Comparison of ENCODE assay signal across 8 cellular contexts in genomic region chr11:116732740-116733385, GRCh38. TPM values are rescaled to one million over a fixed set of nuclear protein-coding genes. Genes with fewer than 3 reads are reported as not detected.
DNase-seq lines count a peak whose midpoint lies in the region; ATAC-seq and TF ChIP-seq lines count a peak whose summit lies in the region.

No MANE protein-coding gene starts in this region.

- no peaks in the 10 kb centered on the region for H3K27me3 ChIP-seq in CD4-positive, alpha-beta T cell (ENCODE audit: control insufficient read depth, insufficient read depth, low read length)
- H3K27me3 ChIP-seq in testis: no peaks in the 10 kb centered on the region

- no peaks in the 10 kb centered on the region for H3K9me3 ChIP-seq in CD4-positive, alpha-beta T cell (ENCODE audit: control insufficient read depth, low read length)
- H3K9me3 ChIP-seq in testis: no peaks in the 10 kb centered on the region

- H3K4me1 Mint-ChIP-seq in CD4-positive, alpha-beta T cell (ENCODE audit: low read depth): peaks cover 7% of the 10 kb centered on the region

- intact Hi-C loops in CD4-positive, alpha-beta T cell (cut with DNase I, micrococcal nuclease): loop anchor here (1.0 to 5.0 kb wide), 4 partner anchors 104 to 494 kb away; partner anchors contain the start of gene APOA1 (in 1 of the 2)
- intact Hi-C loops in testis (cut with DNase I; ENCODE audit: low total_unique reads): no loop called here

- POLR2A ChIA-PET in CD4-positive, alpha-beta T cell (lab: Charles Lee): interaction anchor here (1.2 kb wide), 1 partner anchor 103 kb away, joined by 4 read pairs; no protein-coding TSS in a partner anchor

- H3K4me1 ChIP-seq in testis: no peaks in the 10 kb centered on the region

- no peak for TF ChIP-seq POLR2A in testis (IDR thresholded peaks at IDR 0.05)

- CTCF ChIA-PET in CD4-positive, alpha-beta T cell (lab: Charles Lee): interaction anchor here (0.6 to 1.5 kb wide), 12 partner anchors 8 to 494 kb away, joined by 3 to 11 read pairs (median 4); partner anchors contain the start of gene BUD13

- peak overlapping the region in 1 of 2 donors; percentile 14 for H3K4me3 ChIP-seq in testis

- no peaks in the 10 kb centered on the region for H3K36me3 ChIP-seq in testis (ENCODE audit: low read depth, missing control alignments)

- TF ChIP-seq CTCF in CD4-positive, alpha-beta T cell (IDR thresholded peaks at IDR 0.05): peak; percentile 83
- TF ChIP-seq CTCF in testis (IDR thresholded peaks at IDR 0.05): peak; percentile 37 to 85 (median 69)

- no peak overlapping the region for H3K27ac ChIP-seq in CD4-positive, alpha-beta T cell (ENCODE audit: low read depth, low read length)
- no peak overlapping the region for H3K27ac ChIP-seq in testis

- no peaks in the 10 kb centered on the region for H3K36me3 Mint-ChIP-seq in CD4-positive, alpha-beta T cell (ENCODE audit: low read depth)

- H3K4me3 Mint-ChIP-seq in CD4-positive, alpha-beta T cell: no peak overlapping the region

- WGBS in testis, 2 donors: 24 to 31% methylated on average over 18 of the region's 18 CpGs

- no peaks in the 10 kb centered on the region for H3K9me3 Mint-ChIP-seq in CD4-positive, alpha-beta T cell

- peak; percentile 95 for ATAC-seq in CD4-positive, alpha-beta T cell (ENCODE audit: poor library complexity)
- peak; percentile 70 for ATAC-seq in GM19328 (IDR thresholded peaks at IDR 0.05; ENCODE audit: unreplicated experiment)

- no peaks in the 10 kb centered on the region for H3K27me3 Mint-ChIP-seq in CD4-positive, alpha-beta T cell

- no peak overlapping the region for H3K27ac Mint-ChIP-seq in CD4-positive, alpha-beta T cell

- peak; percentile 33 to 59 (median 42) for DNase-seq in CD4-positive, alpha-beta T cell
- peak; percentile 79 for DNase-seq in HPDE6-E6E7 (ENCODE audit: extremely low spot score)
- DNase-seq in OCI-M2 (lab: John Stamatoyannopoulos, UW; ENCODE audit: unreplicated experiment): peak; percentile 45
- peak; percentile 20 for DNase-seq in activated T-helper 1 cell treated with Interleukin-2 at 50 U/mL for 16 hours (ENCODE audit: low read depth)
- DNase-seq in fibroblast of the conjunctiva (ENCODE audit: low read depth): peak; percentile 53
- DNase-seq in non-pigmented ciliary epithelial cell (ENCODE audit: low read depth): peak; percentile 36
- peak; percentile 84 for DNase-seq in testis

RNA-seq across cellular contexts. Expression of gene BUD13, which starts 39.9 kb away (rescaled TPM):
- total RNA-seq in CD4-positive, alpha-beta T cell: 10 to 100 TPM in 1 of 2 experiments, 1 to 10 TPM in 1; 9.2 to 10.1 TPM
- 10 to 100 TPM; 25.9 to 32.0 TPM for total RNA-seq in testis
- 47.2 TPM for polyA plus RNA-seq in testis (ENCODE audit: insufficient read depth, low read depth, low replicate concordance)

RNA-seq across cellular contexts. Expression of gene ZPR1, which starts 55.0 kb away (rescaled TPM):
- 100 to 1,000 TPM; 117 to 118 TPM for total RNA-seq in CD4-positive, alpha-beta T cell
- total RNA-seq in testis: 10 to 100 TPM; 44.4 to 68.0 TPM
- polyA plus RNA-seq in testis (ENCODE audit: insufficient read depth, low read depth, low replicate concordance): 138 TPM

RNA-seq across cellular contexts. Expression of gene APOA5, which starts 58.8 kb away (rescaled TPM):
- not detected for total RNA-seq in CD4-positive, alpha-beta T cell
- under 1 TPM in 1 of 2 donors, not detected in 1; 0.24 TPM for total RNA-seq in testis
- polyA plus RNA-seq in testis (ENCODE audit: insufficient read depth, low read depth, low replicate concordance): not detected

Comparison
In these comparisons a context has a peak if more than half of its experiments do, and no peak if none do; other contexts are left out.
1. DNase-seq: peak in every context shown above with its lines; median percentile 84 in testis; 79 in HPDE6-E6E7; 53 in fibroblast of the conjunctiva; 45 in OCI-M2; 42 in CD4-positive, alpha-beta T cell; 36 in non-pigmented ciliary epithelial cell; 20 in activated T-helper 1 cell treated with Interleukin-2 at 50 U/mL for 16 hours.